Comparison of ENCODE assay signal across 17 cellular contexts in the genomic region with DNA sequence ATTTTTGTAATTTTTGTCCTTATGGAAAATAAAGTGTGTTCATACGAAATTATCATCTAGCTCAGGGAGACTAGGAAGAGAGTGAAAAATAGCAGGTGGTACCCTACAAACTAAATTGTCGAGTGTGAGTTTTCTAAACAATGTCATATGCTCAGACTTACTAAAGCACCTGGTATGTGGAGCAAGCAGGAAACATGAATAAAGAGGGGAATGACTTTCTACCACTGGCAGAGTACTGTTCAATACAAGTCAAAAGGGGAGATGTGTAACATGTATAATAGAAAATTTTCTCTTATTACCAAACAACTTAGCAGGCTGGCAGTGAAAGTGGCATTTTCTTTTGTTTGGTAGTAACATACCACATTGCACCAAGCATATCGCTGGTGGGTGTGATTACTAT. TPM values are rescaled to one million over a fixed set of nuclear protein-coding genes. Genes with fewer than 3 reads are reported as not detected.
DNase-seq lines count a peak whose midpoint lies in the region; ATAC-seq and TF ChIP-seq lines count a peak whose summit lies in the region.
"Had no signal": no experiment of that assay in that cellular context is flagged by ENCODE, and none has a peak within 500 bp of the region (broad histone marks: within the 10 kb centered on the region; RNA-seq: fewer than 3 reads in every experiment).

No MANE protein-coding gene starts in this region.

- ATAC-seq in natural killer cell treated with Interleukin-12 subunit alpha and Interleukin-12 subunit beta and Interleukin-15 and Interleukin-18, amount 100 ng/mL, for 72 hours, result peak in 1 of 2 donors; percentile 35
- ATAC-seq: activated naive CD8-positive, alpha-beta T cell treated with anti-CD3 and anti-CD28 coated beads, Interleukin-2, amount 50 U/mL, for 24 hours; activated T-cell treated with anti-CD3 and anti-CD28 coated beads, Interleukin-2, amount 50 U/mL, for 4 hours had no signal

- H3K27me3 Mint-ChIP-seq in natural killer cell treated with Interleukin-12 subunit alpha and Interleukin-12 subunit beta and Interleukin-15 and Interleukin-18, amount 100 ng/mL, for 72 hours, result no peaks in the 10 kb centered on the region
- H3K27me3 Mint-ChIP-seq: activated CD4-positive, alpha-beta T cell treated with anti-CD3 and anti-CD28 coated beads, Interleukin-2, amount 10 ng/mL, durations not matched to agents 7 days and 5 days; activated naive CD8-positive, alpha-beta T cell treated with anti-CD3 and anti-CD28 coated beads, Interleukin-2, amount 50 U/mL, for 24 hours; type B pancreatic cell had no signal

- peaks cover 22% of the 10 kb centered on the region for H3K36me3 Mint-ChIP-seq in natural killer cell treated with Interleukin-12 subunit alpha and Interleukin-12 subunit beta and Interleukin-15 and Interleukin-18, amount 100 ng/mL, for 72 hours

- H3K9ac ChIP-seq in neuronal stem cell (ENCODE audit: low read depth, low read length, poor library complexity), result no peak overlapping the region

- no peaks in the 10 kb centered on the region for H3K9me3 Mint-ChIP-seq in natural killer cell treated with Interleukin-12 subunit alpha and Interleukin-12 subunit beta and Interleukin-15 and Interleukin-18, amount 100 ng/mL, for 72 hours
- H3K9me3 Mint-ChIP-seq: activated CD4-positive, alpha-beta T cell treated with anti-CD3 and anti-CD28 coated beads, Interleukin-2, amount 10 ng/mL, durations not matched to agents 7 days and 5 days; activated naive CD8-positive, alpha-beta T cell treated with anti-CD3 and anti-CD28 coated beads, Interleukin-2, amount 50 U/mL, for 24 hours; activated T-cell treated with anti-CD3 and anti-CD28 coated beads, Interleukin-2, amount 50 U/mL, for 4 hours; T-helper 2 cell treated with Interferon-gamma antibody and Interleukin-4, amounts not matched to agents 5 μg/mL and 100 μg/mL, for 36 hours; type B pancreatic cell had no signal

- H3K27ac ChIP-seq in neuronal stem cell (replicated peaks; ENCODE audit: low read length), result no peak overlapping the region
- H3K27ac ChIP-seq in effector memory CD4-positive, alpha-beta T cell (ENCODE audit: insufficient read depth, low read length, poor library complexity, severe bottlenecking), result no peak overlapping the region

- no peak overlapping the region for H2BK12ac ChIP-seq in neuronal stem cell (ENCODE audit: low read length)

- peak overlapping the region; percentile 30 to 40 for H3K27ac Mint-ChIP-seq in natural killer cell treated with Interleukin-12 subunit alpha and Interleukin-12 subunit beta and Interleukin-15 and Interleukin-18, amount 100 ng/mL, for 72 hours
- H3K27ac Mint-ChIP-seq: activated CD4-positive, alpha-beta T cell treated with anti-CD3 and anti-CD28 coated beads, Interleukin-2, amount 10 ng/mL, durations not matched to agents 7 days and 5 days; activated naive CD8-positive, alpha-beta T cell treated with anti-CD3 and anti-CD28 coated beads, Interleukin-2, amount 50 U/mL, for 24 hours; T-helper 2 cell treated with Interferon-gamma antibody and Interleukin-4, amounts not matched to agents 5 μg/mL and 100 μg/mL, for 36 hours; type B pancreatic cell had no signal

- no peak overlapping the region for H2BK120ac ChIP-seq in neuronal stem cell (ENCODE audit: low read depth, low read length)

- H3K4me1 ChIP-seq in neuronal stem cell (ENCODE audit: control insufficient read depth in 2 of 2, insufficient read depth in 1 of 2, low read depth in 1 of 2, low read length in 2 of 2), result peaks cover 28 to 31% of the 10 kb centered on the region in 2 donors
- H3K4me1 ChIP-seq in effector memory CD4-positive, alpha-beta T cell (ENCODE audit: control insufficient read depth, insufficient read depth, low read length, poor library complexity, severe bottlenecking), result no peaks in the 10 kb centered on the region

- no peak overlapping the region for H4K91ac ChIP-seq in neuronal stem cell (ENCODE audit: low read depth, low read length, poor library complexity)

- no peaks in the 10 kb centered on the region for H3K27me3 ChIP-seq in neuronal stem cell (ENCODE audit: control insufficient read depth in 3 of 3, insufficient read depth in 3 of 3, low read depth in 1 of 3, low read length in 3 of 3)
- no peaks in the 10 kb centered on the region for H3K27me3 ChIP-seq in effector memory CD4-positive, alpha-beta T cell (replicated peaks; ENCODE audit: control insufficient read depth, insufficient read depth, low read length, poor library complexity, severe bottlenecking)

- H3K23ac ChIP-seq in neuronal stem cell (ENCODE audit: low read depth, low read length, poor library complexity), result no peak overlapping the region

- no peaks in the 10 kb centered on the region for H3K79me1 ChIP-seq in neuronal stem cell (ENCODE audit: low read depth, low read length)

- no peak overlapping the region for H3K14ac ChIP-seq in neuronal stem cell (ENCODE audit: low read length)

- WGBS in neuronal stem cell (ENCODE audit: extremely low coverage in 2 of 2, insufficient read length in 2 of 2, insufficient replicate concordance in 1 of 2), 2 donors, result no CpG with 5 or more reads among the region's 3 CpGs
- 75 to 76% methylated on average over 3 of the region's 3 CpGs for WGBS in lower leg skin, 2 donors

- peaks cover 0 to 15% of the 10 kb centered on the region in 2 donors for H3K36me3 ChIP-seq in neuronal stem cell (replicated peaks in 1 of 2; ENCODE audit: control insufficient read depth in 2 of 2, insufficient read depth in 2 of 2, low read length in 2 of 2)
- H3K36me3 ChIP-seq in effector memory CD4-positive, alpha-beta T cell (ENCODE audit: control insufficient read depth, insufficient read depth, low read length), result peaks cover 11% of the 10 kb centered on the region

- H2BK15ac ChIP-seq in neuronal stem cell (ENCODE audit: low read length), result no peak overlapping the region

- no peak overlapping the region for H2AK5ac ChIP-seq in neuronal stem cell (ENCODE audit: low read depth, low read length)

- DNase-seq in EH (ENCODE audit: low read depth) (peak; percentile 23), HT1080 (ENCODE audit: low read depth) (peak; percentile 28), dermis blood vessel endothelial cell (peak; percentile 35), neuronal stem cell (ENCODE audit: low spot score) (no peak), lower leg skin (ENCODE audit: low spot score in 2 of 2) (no peak)
- no peak for DNase-seq in natural killer cell treated with Interleukin-12 subunit alpha and Interleukin-12 subunit beta and Interleukin-15 and Interleukin-18, amount 100 ng/mL, for 72 hours (ENCODE audit: low spot score)
- no peak for DNase-seq in effector memory CD4-positive, alpha-beta T cell
- no peak for DNase-seq in stimulated activated CD4-positive, alpha-beta T cell treated with anti-CD3 and anti-CD28 coated beads, Interleukin-15, amount 100 ng/mL, for 24 hours
- DNase-seq: activated CD4-positive, alpha-beta T cell treated with anti-CD3 and anti-CD28 coated beads, Interleukin-2, amount 10 ng/mL, durations not matched to agents 7 days and 5 days; activated naive CD8-positive, alpha-beta T cell treated with anti-CD3 and anti-CD28 coated beads, Interleukin-2, amount 50 U/mL, for 24 hours; activated T-cell treated with anti-CD3 and anti-CD28 coated beads, Interleukin-2, amount 50 U/mL, for 4 hours; DMS53; islet precursor cell; NCI-H774; stimulated activated CD4-positive, alpha-beta T cell treated with anti-CD3 and anti-CD28 coated beads, Interleukin-4, amount 100 ng/mL, for 1 hour had no signal

- intact Hi-C loops in lower leg skin (cut with DNase I; ENCODE audit: low total_unique reads), result no loop called here

- no peak for TF ChIP-seq POLR2A in lower leg skin (IDR thresholded peaks at IDR 0.05)

- H3K4me1 Mint-ChIP-seq in natural killer cell treated with Interleukin-12 subunit alpha and Interleukin-12 subunit beta and Interleukin-15 and Interleukin-18, amount 100 ng/mL, for 72 hours (ENCODE audit: low read depth in 2 of 2), result peaks cover 28 to 75% of the 10 kb centered on the region in 2 donors

- no peak overlapping the region for H3K4me3 ChIP-seq in neuronal stem cell (ENCODE audit: low read length in 2 of 2)
- no peak overlapping the region for H3K4me3 ChIP-seq in lower leg skin (ENCODE audit: low read depth, poor library complexity, severe bottlenecking)
- H3K4me3 ChIP-seq in effector memory CD4-positive, alpha-beta T cell (ENCODE audit: insufficient read depth, low read depth, low read length, poor library complexity, severe bottlenecking), result no peak overlapping the region

- H2BK5ac ChIP-seq in neuronal stem cell (ENCODE audit: low read length), result no peak overlapping the region

- no peak overlapping the region for H3K4ac ChIP-seq in neuronal stem cell (ENCODE audit: low read length)

- no peak overlapping the region for H3K4me2 ChIP-seq in neuronal stem cell (ENCODE audit: insufficient read depth, low read length, poor library complexity, severe bottlenecking)

- no peak for TF ChIP-seq CTCF in lower leg skin (IDR thresholded peaks at IDR 0.05)

- no peaks in the 10 kb centered on the region for H3K9me3 ChIP-seq in neuronal stem cell (replicated peaks in 1 of 2; ENCODE audit: control insufficient read depth in 2 of 2, insufficient read depth in 1 of 2, low read depth in 1 of 2, low read length in 2 of 2)
- no peaks in the 10 kb centered on the region for H3K9me3 ChIP-seq in effector memory CD4-positive, alpha-beta T cell (ENCODE audit: control insufficient read depth, low read length)

- H3K18ac ChIP-seq in neuronal stem cell (ENCODE audit: low read length), result no peak overlapping the region

- no peak overlapping the region for H2AFZ ChIP-seq in neuronal stem cell (ENCODE audit: low read length)

- H3K4me3 Mint-ChIP-seq in natural killer cell treated with Interleukin-12 subunit alpha and Interleukin-12 subunit beta and Interleukin-15 and Interleukin-18, amount 100 ng/mL, for 72 hours, result no peak overlapping the region
- H3K4me3 Mint-ChIP-seq: activated CD4-positive, alpha-beta T cell treated with anti-CD3 and anti-CD28 coated beads, Interleukin-2, amount 10 ng/mL, durations not matched to agents 7 days and 5 days; activated naive CD8-positive, alpha-beta T cell treated with anti-CD3 and anti-CD28 coated beads, Interleukin-2, amount 50 U/mL, for 24 hours; activated T-cell treated with anti-CD3 and anti-CD28 coated beads, Interleukin-2, amount 50 U/mL, for 4 hours; T-helper 2 cell treated with Interferon-gamma antibody and Interleukin-4, amounts not matched to agents 5 μg/mL and 100 μg/mL, for 36 hours; type B pancreatic cell had no signal

- H4K8ac ChIP-seq in neuronal stem cell (ENCODE audit: low read depth, low read length), result no peak overlapping the region

RNA-seq across cellular contexts. Expression of a gene that starts 36.1 kb away (rescaled TPM):
- total RNA-seq in HT1080 (2014; rRNA removed; shearing (Covaris generic)), result 41.2 and 43.1 TPM in 2 replicates
- polyA plus RNA-seq in HT1080 (2015; cell fraction: cytosol; rRNA removed), result 40.0 and 40.1 TPM in 2 replicates
- polyA plus RNA-seq in HT1080 (2015; cell fraction: nucleus; rRNA removed), result 34.6 and 36.4 TPM in 2 replicates
- total RNA-seq in dermis blood vessel endothelial cell (32.8 and 35.8 TPM in 2 replicates), lower leg skin (10 to 100 TPM; 22.0 to 35.0 (median 27.5) TPM)
- total RNA-seq in natural killer cell treated with Interleukin-12 subunit alpha and Interleukin-12 subunit beta and Interleukin-15 and Interleukin-18, amount 100 ng/mL, for 72 hours, result 10 to 100 TPM; 80.9 to 95.9 TPM
- 106 TPM for polyA plus RNA-seq in neuronal stem cell (2013, experiment 1 of 2)
- polyA plus RNA-seq in neuronal stem cell (2013, experiment 2 of 2), result 108 TPM

Comparison
In these comparisons a context has a peak if more than half of its experiments do, and no peak if none do; other contexts are left out.
1. DNase-seq: peak in EH (single experiment), HT1080 (single experiment) and dermis blood vessel endothelial cell (single experiment); none in natural killer cell treated with Interleukin-12 subunit alpha and Interleukin-12 subunit beta and Interleukin-15 and Interleukin-18, amount 100 ng/mL, for 72 hours (single experiment), neuronal stem cell (single experiment), lower leg skin (0 of 2), effector memory CD4-positive, alpha-beta T cell (0 of 3) and stimulated activated CD4-positive, alpha-beta T cell treated with anti-CD3 and anti-CD28 coated beads, Interleukin-15, amount 100 ng/mL, for 24 hours (single experiment).